ENCODE assay signal across 13 cellular contexts in the genomic region with DNA sequence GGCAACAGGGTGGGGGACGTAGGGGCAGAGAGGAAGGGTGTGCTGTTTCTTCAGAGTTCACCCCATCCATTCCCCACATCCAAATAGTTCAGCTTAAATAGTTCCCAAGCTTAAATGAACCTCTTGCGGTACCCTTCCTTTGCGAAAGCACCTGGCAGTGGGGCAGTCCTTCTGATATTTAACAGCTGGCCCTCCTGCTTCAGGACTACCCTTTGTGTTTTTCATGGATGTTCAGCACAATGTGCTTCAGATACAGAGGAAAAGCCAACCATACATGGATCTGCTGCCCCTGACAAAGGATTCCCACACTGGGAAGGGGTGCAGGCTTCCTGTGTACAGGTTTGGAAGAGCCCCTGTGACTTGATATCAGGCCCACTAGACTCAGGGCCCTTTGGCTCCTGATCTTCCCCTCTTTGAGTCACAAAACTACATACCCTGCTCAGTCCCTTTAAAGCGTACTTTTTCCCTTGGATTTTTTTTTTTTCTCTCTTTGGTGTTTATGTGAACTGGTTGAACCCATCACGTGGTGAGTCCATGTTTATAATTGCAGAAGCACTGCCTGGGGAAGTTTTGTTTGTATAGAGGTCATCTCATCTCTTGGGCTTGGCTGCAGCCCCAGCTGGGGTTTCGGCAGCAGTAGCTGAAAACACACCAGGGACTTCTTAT. TPM values are rescaled to one million over a fixed set of nuclear protein-coding genes. Genes with fewer than 3 reads are reported as not detected.
DNase-seq lines count a peak whose midpoint lies in the region; ATAC-seq and TF ChIP-seq lines count a peak whose summit lies in the region.
"Had no signal": no experiment of that assay in that cellular context is flagged by ENCODE, and none has a peak within 500 bp of the region (broad histone marks: within the 10 kb centered on the region; RNA-seq: fewer than 3 reads in every experiment).

No MANE protein-coding gene starts in this region.

- no peaks in the 10 kb centered on the region for H3K36me3 ChIP-seq in prostate gland

- no peak for TF ChIP-seq POLR2A in prostate gland (IDR thresholded peaks at IDR 0.05)

- WGBS in right cardiac atrium, result 71% methylated on average over 6 of the region's 6 CpGs
- 55% methylated on average over 6 of the region's 6 CpGs for whole genome bisulfite sequencing in prostate gland

- TF ChIP-seq CTCF in prostate gland (IDR thresholded peaks at IDR 0.05), result no peak

- H3K27me3 ChIP-seq in right cardiac atrium (ENCODE audit: control insufficient read depth, insufficient read depth), result no peaks in the 10 kb centered on the region
- H3K27me3 ChIP-seq in prostate gland (replicated peaks; ENCODE audit: insufficient read depth), result no peaks in the 10 kb centered on the region
- H3K27me3 ChIP-seq: testis had no signal

- intact Hi-C loops in right cardiac atrium (cut with DNase I), result no loop called here
- intact Hi-C loops in prostate gland (cut with DNase I), result no loop called here

- DNase-seq in DMS53 (lab: John Stamatoyannopoulos, UW) (peak; percentile 72), RPMI7951 (ENCODE audit: low read depth) (peak; percentile 18), right cardiac atrium (peak in 2 of 3 donors; percentile 54 to 70), prostate gland (ENCODE audit: low spot score) (no peak), NCI-H446 (lab: John Stamatoyannopoulos, UW) (no peak), NCI-H2081 treated with DMSO at 0.1 percent for 48 hours (lab: John Stamatoyannopoulos, UW) (no peak)
- no peak for DNase-seq in activated CD8-positive, alpha-beta memory T cell treated with anti-CD3 and anti-CD28 coated beads, Interleukin-2, amount 50 U/mL, for 4 hours
- DNase-seq: kidney glomerular epithelial cell, NCI-H774, posterior cingulate gyrus, testis had no signal

- H3K4me3 ChIP-seq in right cardiac atrium (ENCODE audit: low read length) (no peak overlapping the region), prostate gland (no peak overlapping the region)
- H3K4me3 ChIP-seq: testis had no signal

- H3K9me3 ChIP-seq in right cardiac atrium (ENCODE audit: control insufficient read depth, low read length) (no peaks in the 10 kb centered on the region), prostate gland (no peaks in the 10 kb centered on the region)
- H3K9me3 ChIP-seq: testis had no signal

- H3K27ac ChIP-seq in right cardiac atrium (ENCODE audit: low read length) (no peak overlapping the region), prostate gland (peak overlapping the region; percentile 49 to 59)
- H3K27ac ChIP-seq: testis had no signal

- H3K4me1 ChIP-seq in right cardiac atrium (ENCODE audit: control insufficient read depth, insufficient read depth, low read length) (peaks cover 2% of the 10 kb centered on the region), prostate gland (replicated peaks) (peaks cover 4% of the 10 kb centered on the region)
- H3K4me1 ChIP-seq: testis had no signal

- ATAC-seq in right cardiac atrium (peak; percentile 37 to 41), GM21723 (IDR thresholded peaks at IDR 0.05; ENCODE audit: unreplicated experiment) (no peak)
- ATAC-seq: activated CD4-positive, CD25-positive, alpha-beta regulatory T cell treated with anti-CD3 and anti-CD28 coated beads, Interleukin-2, amount 50 U/mL, for 24 hours had no signal

RNA-seq across cellular contexts. Expression of gene IGFBP5, which starts 45.3 kb away (rescaled TPM):
- 22.4 and 25.0 TPM in 2 replicates for total RNA-seq in RPMI7951 (2014; rRNA removed; shearing (Covaris generic))
- total RNA-seq in right cardiac atrium, result 100 to 1,000 TPM; 170 to 409 (median 309) TPM
- polyA plus RNA-seq in right cardiac atrium, result 162 TPM
- 100 to 1,000 TPM; 162 to 319 TPM for total RNA-seq in prostate gland

Comparison
In these comparisons a context has a peak if more than half of its experiments do, and no peak if none do; other contexts are left out.
1. DNase-seq: peak in DMS53 (single experiment), RPMI7951 (single experiment) and right cardiac atrium (2 of 3); none in prostate gland (single experiment), NCI-H446 (0 of 2), NCI-H2081 treated with DMSO at 0.1 percent for 48 hours (single experiment) and activated CD8-positive, alpha-beta memory T cell treated with anti-CD3 and anti-CD28 coated beads, Interleukin-2, amount 50 U/mL, for 4 hours (single experiment).